1 cellular context compared by ENCODE assay signal in genomic region chr14:88554458-88555286, GRCh38.
TF ChIP-seq lines count a peak whose summit lies in the region.

Gene PTPN21, minus strand, starts transcription at chr14:88555007. Its CDS starts 4,590 bp downstream, at chr14:88550417.

TF ChIP-seq in H1, 55 proteins besides CTCF, POLR2A, EP300 and RAD21 (continued from another document):
- TF ChIP-seq TBP (IDR thresholded peaks at IDR 0.05; ENCODE audit: low read depth, low read length) (peak; percentile 32; the same call in 1 of the 2 replicates), BCL11A (IDR thresholded peaks at IDR 0.05; ENCODE audit: low read depth in 2 of 2, low read length in 2 of 2) (no peak), KDM1A (IDR thresholded peaks at IDR 0.05; ENCODE audit: borderline replicate concordance, low read length) (no peak), SP4 (IDR thresholded peaks at IDR 0.05; ENCODE audit: low read length) (no peak), TAF1 (IDR thresholded peaks at IDR 0.05; ENCODE audit: low read depth, low read length) (peak; percentile 71), RBBP5 (IDR thresholded peaks at IDR 0.05; ENCODE audit: borderline replicate concordance, low read depth, low read length) (peak; percentile 52; the same call in 1 of the 2 replicates), JUN (IDR thresholded peaks at IDR 0.05; ENCODE audit: low read depth, low read length) (peak; percentile 91), RXRA (IDR thresholded peaks at IDR 0.05; ENCODE audit: insufficient read depth, low read depth, low read length) (no peak), SUZ12 (IDR thresholded peaks at IDR 0.05; ENCODE audit: low read length) (no peak), CHD2 (IDR thresholded peaks at IDR 0.05; ENCODE audit: low read length) (no peak), PHF8 (conservative IDR thresholded peaks at IDR 0.05; ENCODE audit: low read depth, low read length) (peak; percentile 77), TAF7 (optimal IDR thresholded peaks at IDR 0.05; ENCODE audit: borderline replicate concordance, low read depth, low read length) (no peak), NANOG (IDR thresholded peaks at IDR 0.05; ENCODE audit: insufficient read depth, low read depth, low read length, poor library complexity, severe bottlenecking) (no peak), SIRT6 (IDR thresholded peaks at IDR 0.05; ENCODE audit: low read length) (no peak), SP1 (IDR thresholded peaks at IDR 0.05; ENCODE audit: low read depth, low read length) (no peak), TCF12 (IDR thresholded peaks at IDR 0.05; ENCODE audit: low read depth, low read length) (no peak), BACH1 (IDR thresholded peaks at IDR 0.05; ENCODE audit: low read length) (no peak), SIN3A (conservative IDR thresholded peaks at IDR 0.05 in 1 of 2, IDR thresholded peaks at IDR 0.05 in 1 of 2; ENCODE audit: low read depth in 1 of 2, low read length in 2 of 2) (0 out of 4 replicates have a peak, but pooled peaks of 1 of the 2 experiments have one; percentile 34), CBX8 (IDR thresholded peaks at IDR 0.05; ENCODE audit: borderline replicate concordance, low read depth, low read length) (no peak), GTF2F1 (IDR thresholded peaks at IDR 0.05; ENCODE audit: borderline replicate concordance, low read depth, low read length) (no peak), POU5F1 (IDR thresholded peaks at IDR 0.05; ENCODE audit: low read depth, low read length) (no peak), SAP30 (IDR thresholded peaks at IDR 0.05; ENCODE audit: insufficient read depth, insufficient replicate concordance, low read length) (no peak), CTBP2 (IDR thresholded peaks at IDR 0.05; ENCODE audit: borderline replicate concordance, insufficient read depth, insufficient read length, low read length) (no peak), JUND (IDR thresholded peaks at IDR 0.05; ENCODE audit: low read length) (peak; percentile 97), HDAC6 (IDR thresholded peaks at IDR 0.05; ENCODE audit: low read depth, low read length) (no peak), SRF (IDR thresholded peaks at IDR 0.05; ENCODE audit: low read depth, low read length) (no peak), FOSL1 (IDR thresholded peaks at IDR 0.05; ENCODE audit: insufficient read depth, low read depth, low read length) (no peak), KDM4A (IDR thresholded peaks at IDR 0.05; ENCODE audit: low read depth, low read length, severe bottlenecking) (no peak)
- TF ChIP-seq, protein P1, sequence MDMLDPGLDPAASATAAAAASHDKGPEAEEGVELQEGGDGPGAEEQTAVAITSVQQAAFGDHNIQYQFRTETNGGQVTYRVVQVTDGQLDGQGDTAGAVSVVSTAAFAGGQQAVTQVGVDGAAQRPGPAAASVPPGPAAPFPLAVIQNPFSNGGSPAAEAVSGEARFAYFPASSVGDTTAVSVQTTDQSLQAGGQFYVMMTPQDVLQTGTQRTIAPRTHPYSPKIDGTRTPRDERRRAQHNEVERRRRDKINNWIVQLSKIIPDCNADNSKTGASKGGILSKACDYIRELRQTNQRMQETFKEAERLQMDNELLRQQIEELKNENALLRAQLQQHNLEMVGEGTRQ (IDR thresholded peaks at IDR 0.05; ENCODE audit: low read length) = no peak
- TF ChIP-seq, protein P2, sequence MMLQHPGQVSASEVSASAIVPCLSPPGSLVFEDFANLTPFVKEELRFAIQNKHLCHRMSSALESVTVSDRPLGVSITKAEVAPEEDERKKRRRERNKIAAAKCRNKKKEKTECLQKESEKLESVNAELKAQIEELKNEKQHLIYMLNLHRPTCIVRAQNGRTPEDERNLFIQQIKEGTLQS (IDR thresholded peaks at IDR 0.05; ENCODE audit: insufficient read depth, low read depth, low read length) = peak; percentile 28; the same call in 1 of the 2 replicates
- TF ChIP-seq, protein P3, sequence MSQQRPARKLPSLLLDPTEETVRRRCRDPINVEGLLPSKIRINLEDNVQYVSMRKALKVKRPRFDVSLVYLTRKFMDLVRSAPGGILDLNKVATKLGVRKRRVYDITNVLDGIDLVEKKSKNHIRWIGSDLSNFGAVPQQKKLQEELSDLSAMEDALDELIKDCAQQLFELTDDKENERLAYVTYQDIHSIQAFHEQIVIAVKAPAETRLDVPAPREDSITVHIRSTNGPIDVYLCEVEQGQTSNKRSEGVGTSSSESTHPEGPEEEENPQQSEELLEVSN (IDR thresholded peaks at IDR 0.05) = 0 out of 2 replicates have a peak, but pooled peaks have one; percentile 21
- TF ChIP-seq, protein P4, sequence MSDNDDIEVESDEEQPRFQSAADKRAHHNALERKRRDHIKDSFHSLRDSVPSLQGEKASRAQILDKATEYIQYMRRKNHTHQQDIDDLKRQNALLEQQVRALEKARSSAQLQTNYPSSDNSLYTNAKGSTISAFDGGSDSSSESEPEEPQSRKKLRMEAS (IDR thresholded peaks at IDR 0.05) = peak; percentile 19; the same call in 1 of the 2 replicates
